In genomic region chr7:131231381-131232220, GRCh38 we compare ENCODE assay signal across 1 cellular context.
TF ChIP-seq lines count a peak whose summit lies in the region.

No MANE protein-coding gene starts in this region.

TF ChIP-seq in GM12878, 131 proteins besides CTCF, POLR2A, EP300 and RAD21 (continued from another document and continues in another):
- TF ChIP-seq, protein P1, sequence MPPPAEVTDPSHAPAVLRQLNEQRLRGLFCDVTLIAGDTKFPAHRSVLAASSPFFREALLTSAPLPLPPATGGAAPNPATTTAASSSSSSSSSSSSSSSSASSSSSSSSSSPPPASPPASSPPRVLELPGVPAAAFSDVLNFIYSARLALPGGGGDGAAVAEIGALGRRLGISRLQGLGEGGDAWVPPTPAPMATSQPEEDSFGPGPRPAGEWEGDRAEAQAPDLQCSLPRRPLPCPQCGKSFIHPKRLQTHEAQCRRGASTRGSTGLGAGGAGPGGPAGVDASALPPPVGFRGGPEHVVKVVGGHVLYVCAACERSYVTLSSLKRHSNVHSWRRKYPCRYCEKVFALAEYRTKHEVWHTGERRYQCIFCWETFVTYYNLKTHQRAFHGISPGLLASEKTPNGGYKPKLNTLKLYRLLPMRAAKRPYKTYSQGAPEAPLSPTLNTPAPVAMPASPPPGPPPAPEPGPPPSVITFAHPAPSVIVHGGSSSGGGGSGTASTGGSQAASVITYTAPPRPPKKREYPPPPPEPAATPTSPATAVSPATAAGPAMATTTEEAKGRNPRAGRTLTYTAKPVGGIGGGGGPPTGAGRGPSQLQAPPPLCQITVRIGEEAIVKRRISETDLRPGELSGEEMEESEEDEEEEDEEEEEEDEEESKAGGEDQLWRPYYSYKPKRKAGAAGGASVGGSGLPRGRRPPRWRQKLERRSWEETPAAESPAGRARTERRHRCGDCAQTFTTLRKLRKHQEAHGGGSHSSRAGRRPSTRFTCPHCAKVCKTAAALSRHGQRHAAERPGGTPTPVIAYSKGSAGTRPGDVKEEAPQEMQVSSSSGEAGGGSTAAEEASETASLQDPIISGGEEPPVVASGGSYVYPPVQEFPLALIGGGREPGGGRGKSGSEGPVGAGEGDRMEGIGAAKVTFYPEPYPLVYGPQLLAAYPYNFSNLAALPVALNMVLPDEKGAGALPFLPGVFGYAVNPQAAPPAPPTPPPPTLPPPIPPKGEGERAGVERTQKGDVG (CRISPR knock-in tag; IDR thresholded peaks at IDR 0.05): no peak
- TF ChIP-seq ELK1 (IDR thresholded peaks at IDR 0.05; ENCODE audit: low read depth, low read length): no peak
- no peak for TF ChIP-seq BCLAF1 (IDR thresholded peaks at IDR 0.05)
- no peak for TF ChIP-seq USF1 (IDR thresholded peaks at IDR 0.05; ENCODE audit: borderline replicate concordance, extremely low read length, insufficient read depth, low read depth, low read length)
- no peak for TF ChIP-seq CBX3 (IDR thresholded peaks at IDR 0.05; ENCODE audit: borderline replicate concordance, low read depth)
- TF ChIP-seq ESRRA (IDR thresholded peaks at IDR 0.05; ENCODE audit: low read length): no peak
- TF ChIP-seq NKRF (conservative IDR thresholded peaks at IDR 0.05): no peak; the same call in 1 of the 2 replicates
- peak; percentile 75 for TF ChIP-seq NBN (IDR thresholded peaks at IDR 0.05)
- no peak for TF ChIP-seq CHD1 (IDR thresholded peaks at IDR 0.05; ENCODE audit: low read depth, low read length)
- TF ChIP-seq SKIL (IDR thresholded peaks at IDR 0.05; ENCODE audit: low read depth, poor library complexity, severe bottlenecking): peak; percentile 90
- TF ChIP-seq, protein P2, sequence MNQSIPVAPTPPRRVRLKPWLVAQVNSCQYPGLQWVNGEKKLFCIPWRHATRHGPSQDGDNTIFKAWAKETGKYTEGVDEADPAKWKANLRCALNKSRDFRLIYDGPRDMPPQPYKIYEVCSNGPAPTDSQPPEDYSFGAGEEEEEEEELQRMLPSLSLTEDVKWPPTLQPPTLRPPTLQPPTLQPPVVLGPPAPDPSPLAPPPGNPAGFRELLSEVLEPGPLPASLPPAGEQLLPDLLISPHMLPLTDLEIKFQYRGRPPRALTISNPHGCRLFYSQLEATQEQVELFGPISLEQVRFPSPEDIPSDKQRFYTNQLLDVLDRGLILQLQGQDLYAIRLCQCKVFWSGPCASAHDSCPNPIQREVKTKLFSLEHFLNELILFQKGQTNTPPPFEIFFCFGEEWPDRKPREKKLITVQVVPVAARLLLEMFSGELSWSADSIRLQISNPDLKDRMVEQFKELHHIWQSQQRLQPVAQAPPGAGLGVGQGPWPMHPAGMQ (IDR thresholded peaks at IDR 0.05; ENCODE audit: borderline replicate concordance): no peak
- peak; percentile 57; the same call in 1 of the 2 replicates for TF ChIP-seq BCL11A (IDR thresholded peaks at IDR 0.05; ENCODE audit: low read depth, low read length)
- TF ChIP-seq SMARCA5 (IDR thresholded peaks at IDR 0.05): peak; percentile 59; the same call in 1 of the 2 replicates
- TF ChIP-seq, protein P3, sequence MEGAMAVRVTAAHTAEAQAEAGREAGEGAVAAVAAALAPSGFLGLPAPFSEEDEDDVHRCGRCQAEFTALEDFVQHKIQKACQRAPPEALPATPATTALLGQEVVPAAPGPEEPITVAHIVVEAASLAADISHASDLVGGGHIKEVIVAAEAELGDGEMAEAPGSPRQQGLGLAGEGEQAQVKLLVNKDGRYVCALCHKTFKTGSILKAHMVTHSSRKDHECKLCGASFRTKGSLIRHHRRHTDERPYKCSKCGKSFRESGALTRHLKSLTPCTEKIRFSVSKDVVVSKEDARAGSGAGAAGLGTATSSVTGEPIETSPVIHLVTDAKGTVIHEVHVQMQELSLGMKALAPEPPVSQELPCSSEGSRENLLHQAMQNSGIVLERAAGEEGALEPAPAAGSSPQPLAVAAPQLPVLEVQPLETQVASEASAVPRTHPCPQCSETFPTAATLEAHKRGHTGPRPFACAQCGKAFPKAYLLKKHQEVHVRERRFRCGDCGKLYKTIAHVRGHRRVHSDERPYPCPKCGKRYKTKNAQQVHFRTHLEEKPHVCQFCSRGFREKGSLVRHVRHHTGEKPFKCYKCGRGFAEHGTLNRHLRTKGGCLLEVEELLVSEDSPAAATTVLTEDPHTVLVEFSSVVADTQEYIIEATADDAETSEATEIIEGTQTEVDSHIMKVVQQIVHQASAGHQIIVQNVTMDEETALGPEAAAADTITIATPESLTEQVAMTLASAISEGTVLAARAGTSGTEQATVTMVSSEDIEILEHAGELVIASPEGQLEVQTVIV (IDR thresholded peaks at IDR 0.05; ENCODE audit: borderline replicate concordance, partially characterized antibody): peak; percentile 71
- TF ChIP-seq POLR2AphosphoS5 (IDR thresholded peaks at IDR 0.05; ENCODE audit: low read length): no peak
- 0 out of 4 replicates have a peak, but pooled peaks of 1 of the 2 experiments have one; percentile 56 for TF ChIP-seq ETV6 (conservative IDR thresholded peaks at IDR 0.05 in 1 of 2, IDR thresholded peaks at IDR 0.05 in 1 of 2; ENCODE audit: borderline replicate concordance in 1 of 2, low read depth in 1 of 2)
- TF ChIP-seq ATF7 (IDR thresholded peaks at IDR 0.05; ENCODE audit: low read depth): peak; percentile 76
- no peak for TF ChIP-seq JUND (IDR thresholded peaks at IDR 0.05; ENCODE audit: low read depth, low read length)
- no peak for TF ChIP-seq ZBTB11 (CRISPR knock-in tag; IDR thresholded peaks at IDR 0.05)
- no peak for TF ChIP-seq NR2C1 (IDR thresholded peaks at IDR 0.05)
- TF ChIP-seq NR2F1 (conservative IDR thresholded peaks at IDR 0.05): 0 out of 2 replicates have a peak, but pooled peaks have one; percentile 22
- TF ChIP-seq RAD51 (IDR thresholded peaks at IDR 0.05): 0 out of 2 replicates have a peak, but pooled peaks have one; percentile 9
- no peak for TF ChIP-seq HDAC2 (IDR thresholded peaks at IDR 0.05)
- TF ChIP-seq EZH2 (IDR thresholded peaks at IDR 0.05; ENCODE audit: borderline replicate concordance, control insufficient read depth, low read depth, low read length): no peak
- TF ChIP-seq E2F8 (IDR thresholded peaks at IDR 0.05; ENCODE audit: low read depth, partially characterized antibody): no peak
- peak; percentile 54; the same call in 1 of the 2 replicates for TF ChIP-seq JUNB (IDR thresholded peaks at IDR 0.05)
